ENCODE assay signal across 19 cellular contexts in the genomic region with DNA sequence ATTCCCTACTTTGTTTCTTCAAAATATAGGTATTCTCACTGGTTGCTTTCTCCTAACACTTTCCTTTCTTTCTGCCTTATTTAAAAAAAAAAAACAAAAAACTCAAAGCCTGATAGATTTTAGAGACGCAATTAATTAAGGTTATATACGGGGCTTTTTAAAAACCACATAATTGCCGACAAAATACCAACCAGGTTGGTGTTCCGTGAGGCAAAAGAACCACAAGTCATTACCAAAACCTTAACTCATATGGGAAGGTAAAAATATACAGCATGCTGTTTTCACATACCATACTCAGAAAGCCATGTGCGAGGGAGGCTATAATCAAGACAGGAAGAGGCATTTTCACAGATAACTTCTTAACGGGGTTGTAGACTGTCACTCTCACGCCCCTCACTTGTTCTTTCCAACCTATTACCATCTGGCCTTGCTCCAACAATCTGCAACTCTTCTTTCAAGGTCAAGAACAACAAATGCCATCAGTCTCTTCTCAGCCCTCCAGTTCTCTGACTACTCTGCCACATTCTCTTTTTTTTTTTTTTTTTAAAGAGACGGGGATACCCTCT.
A peak's percentile ranks its signal among the peaks of the same experiment; 100 is the strongest.
DNase-seq lines count a peak whose midpoint lies in the region; ATAC-seq and TF ChIP-seq lines count a peak whose summit lies in the region.
"Had no signal": no experiment of that assay in that cellular context is flagged by ENCODE, and none has a peak within 500 bp of the region (broad histone marks: within the 10 kb centered on the region; RNA-seq: fewer than 3 reads in every experiment).

No MANE protein-coding gene starts in this region.

- H3K27ac Mint-ChIP-seq in activated T-cell treated with anti-CD3 and anti-CD28 coated beads, Interleukin-2, amount 50 U/mL, for 24 hours, result peak overlapping the region; percentile 71
- peak overlapping the region; percentile 30 for H3K27ac Mint-ChIP-seq in activated naive CD8-positive, alpha-beta T cell
- H3K27ac Mint-ChIP-seq in nephron, result peak overlapping the region; percentile 10 to 84 (median 25)
- H3K27ac Mint-ChIP-seq: activated CD4-positive, alpha-beta T cell treated with anti-CD3 and anti-CD28 coated beads, Interleukin-2, amount 10 ng/mL, durations not matched to agents 7 days and 5 days; memory B cell had no signal

- DNase-seq in activated T-cell treated with anti-CD3 and anti-CD28 coated beads, Interleukin-2, amount 50 U/mL, for 24 hours, result no peak
- DNase-seq in activated T-cell treated with anti-CD3 and anti-CD28 coated beads, Interleukin-2, amount 50 U/mL, for 48 hours, result no peak
- peak; percentile 17 for DNase-seq in GM13977 (ENCODE audit: low spot score)
- DNase-seq: activated CD4-positive, alpha-beta T cell treated with anti-CD3 and anti-CD28 coated beads, Interleukin-2, amount 10 ng/mL, durations not matched to agents 7 days and 5 days; activated effector memory CD4-positive, alpha-beta T cell treated with anti-CD3 and anti-CD28 coated beads, Interleukin-2, amount 50 U/mL, for 16 hours; brain microvascular endothelial cell; DMS153; effector CD4-positive, alpha-beta T cell; foreskin fibroblast; MV-4-11; NCI-H510A; PC-9; stimulated activated CD4-positive, alpha-beta T cell treated with anti-CD3 and anti-CD28 coated beads, Interleukin-12 subunit alpha, Interleukin-12 subunit beta, amount 100 ng/mL, for 4 hours had no signal

- TF ChIP-seq CTCF in GM13977 (IDR thresholded peaks at IDR 0.05; ENCODE audit: extremely low read depth, insufficient read depth, missing control alignments) (no peak), nephron (IDR thresholded peaks at IDR 0.05; ENCODE audit: unreplicated experiment in 3 of 3) (no peak)

- no peaks in the 10 kb centered on the region for H3K36me3 Mint-ChIP-seq in activated T-cell treated with anti-CD3 and anti-CD28 coated beads, Interleukin-2, amount 50 U/mL, for 24 hours (ENCODE audit: low read depth)
- H3K36me3 Mint-ChIP-seq in activated naive CD8-positive, alpha-beta T cell, result no peaks in the 10 kb centered on the region
- H3K36me3 Mint-ChIP-seq in nephron (ENCODE audit: low read depth), result peaks cover 3% of the 10 kb centered on the region

- H3K9me3 Mint-ChIP-seq in activated T-cell treated with anti-CD3 and anti-CD28 coated beads, Interleukin-2, amount 50 U/mL, for 24 hours, result no peaks in the 10 kb centered on the region
- no peaks in the 10 kb centered on the region for H3K9me3 Mint-ChIP-seq in activated naive CD8-positive, alpha-beta T cell (ENCODE audit: low read depth)
- H3K9me3 Mint-ChIP-seq in nephron, result no peaks in the 10 kb centered on the region
- H3K9me3 Mint-ChIP-seq: memory B cell had no signal

- no peaks in the 10 kb centered on the region for H3K27me3 Mint-ChIP-seq in activated T-cell treated with anti-CD3 and anti-CD28 coated beads, Interleukin-2, amount 50 U/mL, for 24 hours
- H3K27me3 Mint-ChIP-seq in activated naive CD8-positive, alpha-beta T cell, result no peaks in the 10 kb centered on the region
- no peaks in the 10 kb centered on the region for H3K27me3 Mint-ChIP-seq in nephron (ENCODE audit: low read depth)
- H3K27me3 Mint-ChIP-seq: activated CD4-positive, alpha-beta T cell treated with anti-CD3 and anti-CD28 coated beads, Interleukin-2, amount 10 ng/mL, durations not matched to agents 7 days and 5 days; memory B cell had no signal

- ATAC-seq in HG02870 (IDR thresholded peaks at IDR 0.05; ENCODE audit: unreplicated experiment) (no peak), GM21360 (IDR thresholded peaks at IDR 0.05; ENCODE audit: unreplicated experiment) (no peak), HG03045 (IDR thresholded peaks at IDR 0.05; ENCODE audit: unreplicated experiment) (no peak)

- peak overlapping the region; percentile 40 for H3K4me3 Mint-ChIP-seq in activated T-cell treated with anti-CD3 and anti-CD28 coated beads, Interleukin-2, amount 50 U/mL, for 24 hours
- peak overlapping the region; percentile 57 for H3K4me3 Mint-ChIP-seq in activated naive CD8-positive, alpha-beta T cell
- H3K4me3 Mint-ChIP-seq in nephron, result no peak overlapping the region
- H3K4me3 Mint-ChIP-seq: activated CD4-positive, alpha-beta T cell treated with anti-CD3 and anti-CD28 coated beads, Interleukin-2, amount 10 ng/mL, durations not matched to agents 7 days and 5 days; memory B cell had no signal

- H3K4me1 Mint-ChIP-seq in activated T-cell treated with anti-CD3 and anti-CD28 coated beads, Interleukin-2, amount 50 U/mL, for 24 hours (ENCODE audit: low read depth), result peaks cover 56% of the 10 kb centered on the region
- peaks cover 49% of the 10 kb centered on the region for H3K4me1 Mint-ChIP-seq in activated naive CD8-positive, alpha-beta T cell (ENCODE audit: low read depth)
- peaks cover 63% of the 10 kb centered on the region for H3K4me1 Mint-ChIP-seq in nephron

- in situ Hi-C loops in GM13977 (cut with MboI; ENCODE audit: low pct_unique_long_range_greater_than_20kb, low sequenced_read_pairs, unreplicated experiment), result no loop called here

Comparison
In these comparisons a context has a peak if more than half of its experiments do, and no peak if none do; other contexts are left out.
1. H3K4me3 Mint-ChIP-seq: peak in activated T-cell treated with anti-CD3 and anti-CD28 coated beads, Interleukin-2, amount 50 U/mL, for 24 hours (single experiment) and activated naive CD8-positive, alpha-beta T cell (single experiment); none in nephron (0 of 3).
2. Peak in every context shown above with its lines, with median percentiles within 50 percentile points of each other: H3K27ac Mint-ChIP-seq.